ENCODE assay signal across 1 cellular context in genomic region chr16:81314603-81315270, GRCh38.
A peak's percentile ranks its signal among the peaks of the same experiment; 100 is the strongest.
TF ChIP-seq lines count a peak whose summit lies in the region.

Gene GAN (plus strand): TSS chr16:81314962. CDS start chr16:81315114, 152 bp downstream.

TF ChIP-seq in K562, 482 proteins besides CTCF, POLR2A, EP300 and RAD21 (continued from another document and continues in another):
- TF ChIP-seq THRB (CRISPR knock-in tag; conservative IDR thresholded peaks at IDR 0.05) (no peak), ZEB2 (IDR thresholded peaks at IDR 0.05) (peak; percentile 80), ZNF398 (CRISPR knock-in tag; IDR thresholded peaks at IDR 0.05) (no peak), RBM25 (IDR thresholded peaks at IDR 0.05; ENCODE audit: low read depth, low read length, severe bottlenecking) (peak; percentile 79), ZSCAN29 (IDR thresholded peaks at IDR 0.05) (peak; percentile 25; the same call in 1 of the 2 replicates), SNAPC5 (CRISPR knock-in tag; IDR thresholded peaks at IDR 0.05) (no peak), BCL6 (CRISPR knock-in tag; IDR thresholded peaks at IDR 0.05) (no peak), TAF15 (IDR thresholded peaks at IDR 0.05; ENCODE audit: low read depth, low read length) (no peak), ATF2 (CRISPR knock-in tag; IDR thresholded peaks at IDR 0.05) (no peak), ZBTB33 (CRISPR knock-in tag; IDR thresholded peaks at IDR 0.05) (peak; percentile 21; the same call in 1 of the 2 replicates), ZBTB2 (IDR thresholded peaks at IDR 0.05) (0 out of 2 replicates have a peak, but pooled peaks have one; percentile 27), CHD4 (IDR thresholded peaks at IDR 0.05; ENCODE audit: insufficient read depth, insufficient replicate concordance, low read depth, low read length, poor library complexity, severe bottlenecking) (no peak), YY1 (IDR thresholded peaks at IDR 0.05; ENCODE audit: borderline replicate concordance in 1 of 3, control insufficient read depth in 1 of 3, extremely low read depth in 1 of 3, insufficient read depth in 3 of 3, insufficient read length in 1 of 3, insufficient replicate concordance in 2 of 3, low read depth in 1 of 3, low read length in 2 of 3) (peak in 2 of 3 experiments; percentile 65 to 67), ZNF586 (CRISPR knock-in tag; conservative IDR thresholded peaks at IDR 0.05) (no peak), ZNF778 (CRISPR knock-in tag; IDR thresholded peaks at IDR 0.05) (no peak), ZNF561 (CRISPR knock-in tag; conservative IDR thresholded peaks at IDR 0.05) (no peak), SNRNP70 (optimal IDR thresholded peaks at IDR 0.05; ENCODE audit: low read depth, low read length) (no peak), HDAC8 (tag; IDR thresholded peaks at IDR 0.05) (no peak), DPF2 (IDR thresholded peaks at IDR 0.05) (no peak; the same call in 1 of the 2 replicates), PBX2 (CRISPR knock-in tag; IDR thresholded peaks at IDR 0.05; ENCODE audit: low read depth) (no peak), PBX2 (tag; conservative IDR thresholded peaks at IDR 0.05; ENCODE audit: low read depth) (no peak), ZNF395 (CRISPR knock-in tag; IDR thresholded peaks at IDR 0.05) (no peak), FIP1L1 (IDR thresholded peaks at IDR 0.05; ENCODE audit: low read depth, low read length, poor library complexity, severe bottlenecking) (peak; percentile 29), FOS (IDR thresholded peaks at IDR 0.05; ENCODE audit: extremely low read depth, insufficient read length) (no peak), E2F3 (CRISPR knock-in tag; IDR thresholded peaks at IDR 0.05) (0 out of 2 replicates have a peak, but pooled peaks have one; percentile 53), KLF6 (CRISPR knock-in tag; IDR thresholded peaks at IDR 0.05; ENCODE audit: borderline replicate concordance) (no peak), E2F8 (IDR thresholded peaks at IDR 0.05; ENCODE audit: low read depth, partially characterized antibody) (peak; percentile 85), XRCC5 (IDR thresholded peaks at IDR 0.05; ENCODE audit: low read depth, low read length) (0 out of 2 replicates have a peak, but pooled peaks have one; percentile 46), ZNF347 (CRISPR knock-in tag; IDR thresholded peaks at IDR 0.05; ENCODE audit: low read depth) (no peak), EP400 (IDR thresholded peaks at IDR 0.05) (peak; percentile 68; the same call in 1 of the 2 replicates), ETS1 (conservative IDR thresholded peaks at IDR 0.05; ENCODE audit: control insufficient read depth, low read depth, low read length) (no peak; the same call in none of the 2 replicates), NEUROD1 (IDR thresholded peaks at IDR 0.05; ENCODE audit: borderline replicate concordance, low read depth, low read length, partially characterized antibody) (peak; percentile 92), ELK1 (CRISPR knock-in tag; IDR thresholded peaks at IDR 0.05) (no peak), GABPB1 (CRISPR knock-in tag; IDR thresholded peaks at IDR 0.05) (peak; percentile 57; the same call in 1 of the 2 replicates), FOSL1 (tag; conservative IDR thresholded peaks at IDR 0.05) (peak; percentile 59), ETV5 (CRISPR knock-in tag; IDR thresholded peaks at IDR 0.05; ENCODE audit: low read depth) (0 out of 2 replicates have a peak, but pooled peaks have one; percentile 29), ZNF431 (CRISPR knock-in tag; IDR thresholded peaks at IDR 0.05) (0 out of 2 replicates have a peak, but pooled peaks have one; percentile 6), SLC30A9 (CRISPR knock-in tag; IDR thresholded peaks at IDR 0.05) (no peak), ZNF436 (CRISPR knock-in tag; IDR thresholded peaks at IDR 0.05) (no peak), ZNF165 (CRISPR knock-in tag; IDR thresholded peaks at IDR 0.05; ENCODE audit: borderline replicate concordance) (0 out of 2 replicates have a peak, but pooled peaks have one; percentile 21), HOXB6 (CRISPR knock-in tag; IDR thresholded peaks at IDR 0.05; ENCODE audit: borderline replicate concordance) (no peak)
